Comparison of ENCODE assay signal across 26 cellular contexts in the genomic region with DNA sequence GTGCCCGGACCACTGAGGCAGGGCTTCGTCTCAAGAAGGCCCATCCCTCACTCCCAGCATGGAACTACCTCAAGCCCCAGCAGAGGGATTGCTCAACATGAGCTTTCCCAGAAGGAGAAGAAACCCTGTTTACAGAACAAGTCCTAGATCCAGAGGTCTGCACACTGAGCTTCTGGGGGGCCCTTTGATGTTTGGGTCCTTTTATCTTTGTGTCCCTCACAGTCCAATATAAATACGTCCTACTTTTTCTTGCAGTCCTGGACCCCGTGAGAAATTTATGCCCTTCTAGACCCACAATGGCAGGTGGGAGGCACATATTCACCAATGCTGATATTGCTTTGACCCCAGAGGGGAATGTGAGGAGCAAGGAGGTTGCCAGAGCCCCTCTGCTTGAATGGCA.
"Had no signal": no experiment of that assay in that cellular context is flagged by ENCODE, and none has a peak within 500 bp of the region (broad histone marks: within the 10 kb centered on the region; RNA-seq: fewer than 3 reads in every experiment).

No MANE protein-coding gene starts in this region.

- H3K9me3 Mint-ChIP-seq: endodermal cell; memory B cell; naive B cell; neural crest cell; stimulated activated naive B cell treated with anti-CD40 and anti-IgM and Interleukin-4, amounts not matched to agents 10 μg/mL and 1 μg/mL and 100 μg/mL, for 72 hours; stimulated activated naive CD8-positive, alpha-beta T cell treated with anti-CD3 and anti-CD28 coated beads, Interleukin-15, amount 100 ng/mL, for 72 hours had no signal

- H3K27me3 ChIP-seq: foreskin keratinocyte, sigmoid colon, upper lobe of left lung, uterus had no signal

- H3K27ac ChIP-seq: coronary artery, foreskin keratinocyte, left ventricle myocardium inferior, lower lobe of right lung, parathyroid adenoma, sigmoid colon, thoracic aorta, upper lobe of left lung, uterus had no signal

- H3K27ac Mint-ChIP-seq: endodermal cell; memory B cell; naive B cell; stimulated activated naive B cell treated with anti-CD40 and anti-IgM and Interleukin-4, amounts not matched to agents 10 μg/mL and 1 μg/mL and 100 μg/mL, for 72 hours; stimulated activated naive CD8-positive, alpha-beta T cell treated with anti-CD3 and anti-CD28 coated beads, Interleukin-15, amount 100 ng/mL, for 72 hours had no signal

- ATAC-seq: foreskin keratinocyte; left cardiac atrium; lower lobe of right lung; stimulated activated naive B cell treated with anti-CD40 and anti-IgM and Interleukin-4, amounts not matched to agents 10 μg/mL and 1 μg/mL and 100 μg/mL, for 72 hours; stimulated activated naive CD8-positive, alpha-beta T cell treated with anti-CD3 and anti-CD28 coated beads, Interleukin-15, amount 100 ng/mL, for 72 hours had no signal

- H3K4me3 Mint-ChIP-seq: memory B cell; naive B cell; neural crest cell; stimulated activated naive B cell treated with anti-CD40 and anti-IgM and Interleukin-4, amounts not matched to agents 10 μg/mL and 1 μg/mL and 100 μg/mL, for 72 hours; stimulated activated naive CD8-positive, alpha-beta T cell treated with anti-CD3 and anti-CD28 coated beads, Interleukin-15, amount 100 ng/mL, for 72 hours had no signal

- H3K4me3 ChIP-seq: coronary artery, left ventricle myocardium inferior, lower lobe of right lung, sigmoid colon, skin epidermis, thoracic aorta, upper lobe of left lung, uterus had no signal

- H3K36me3 ChIP-seq: left ventricle myocardium inferior, lower lobe of right lung, sigmoid colon, upper lobe of left lung, uterus had no signal

- H2AFZ ChIP-seq: parathyroid adenoma had no signal

- H3K4me1 Mint-ChIP-seq: memory B cell; naive B cell; stimulated activated naive B cell treated with anti-CD40 and anti-IgM and Interleukin-4, amounts not matched to agents 10 μg/mL and 1 μg/mL and 100 μg/mL, for 72 hours; stimulated activated naive CD8-positive, alpha-beta T cell treated with anti-CD3 and anti-CD28 coated beads, Interleukin-15, amount 100 ng/mL, for 72 hours had no signal

- H3K4me1 ChIP-seq: foreskin keratinocyte, left ventricle myocardium inferior, lower lobe of right lung, parathyroid adenoma, upper lobe of left lung, uterus had no signal

- H3K9ac ChIP-seq: parathyroid adenoma had no signal

- FAIRE-seq: endothelial cell of umbilical vein, kidney had no signal

- DNase-seq: cerebellar nuclear complex; effector CD4-positive, alpha-beta T cell; endodermal cell; erythroblast; foreskin keratinocyte; left cardiac atrium; left ventricle myocardium inferior; lower lobe of right lung; naive B cell; occipital lobe; sigmoid colon; stimulated activated CD4-positive, alpha-beta T cell treated with anti-CD3 and anti-CD28 coated beads, Interleukin-2, amount 100 ng/mL, for 24 hours; stimulated activated CD4-positive, alpha-beta T cell treated with anti-CD3 and anti-CD28 coated beads, Interleukin-4, amount 100 ng/mL, for 4 hours; stimulated activated naive B cell treated with anti-CD40 and anti-IgM and Interleukin-4, amounts not matched to agents 10 μg/mL and 1 μg/mL and 100 μg/mL, for 72 hours; stimulated activated naive CD8-positive, alpha-beta T cell treated with anti-CD3 and anti-CD28 coated beads, Interleukin-15, amount 100 ng/mL, for 72 hours; substantia nigra; uterus had no signal

- H3K79me2 ChIP-seq: parathyroid adenoma had no signal

- H3K9me3 ChIP-seq: left ventricle myocardium inferior, lower lobe of right lung, sigmoid colon, thoracic aorta, upper lobe of left lung, uterus had no signal
